Comparison of ENCODE assay signal across 13 cellular contexts in genomic region chr1:6428453-6428852, GRCh38. TPM values are rescaled to one million over a fixed set of nuclear protein-coding genes. Genes with fewer than 3 reads are reported as not detected.
DNase-seq lines count a peak whose midpoint lies in the region; ATAC-seq, FAIRE-seq and TF ChIP-seq lines count a peak whose summit lies in the region.
"Not testable (repeated sequence)": the region's sequence is repeated elsewhere in the genome, so short reads cannot be mapped to it uniquely, and the experiment has no call there.
"Had no signal": no experiment of that assay in that cellular context is flagged by ENCODE, and none has a peak within 500 bp of the region (broad histone marks: within the 10 kb centered on the region; RNA-seq: fewer than 3 reads in every experiment).

No MANE protein-coding gene starts in this region.

- TF ChIP-seq POLR2A in K562 (conservative IDR thresholded peaks at IDR 0.05) = not testable (repeated sequence)

- not testable (repeated sequence) for H3K4me1 ChIP-seq in H9 (ENCODE audit: insufficient read depth, low read length)
- H3K4me1 ChIP-seq in K562 (replicated peaks in 1 of 2; ENCODE audit: control insufficient read depth in 2 of 2, insufficient read depth in 2 of 2, low read length in 2 of 2) = peaks cover 44 to 77% of the 10 kb centered on the region in 2 experiments

- intact Hi-C loops in K562 (cut with micrococcal nuclease) = not testable (repeated sequence)

- H3K14ac ChIP-seq in H9 (ENCODE audit: insufficient read depth, low read length) = not testable (repeated sequence)

- not testable (repeated sequence) for H3K79me1 ChIP-seq in H9 (ENCODE audit: insufficient read depth, low read depth, low read length, poor library complexity, severe bottlenecking)

- H3K9me3 ChIP-seq in H9 (ENCODE audit: control insufficient read depth, low read depth, low read length); K562 (replicated peaks; ENCODE audit: control insufficient read depth, insufficient read depth, low read depth, low read length): not testable (repeated sequence)

- H3K9me3 Mint-ChIP-seq in H9, memory B cell: not testable (repeated sequence)

- peak; percentile 78 for FAIRE-seq in GM18507 (lab: Jason Lieb, UNC)
- FAIRE-seq in K562 (lab: Jason Lieb, UNC) = not testable (repeated sequence)

- H4K5ac ChIP-seq in H9 (ENCODE audit: insufficient read length, low read depth, low read length) = not testable (repeated sequence)

- not testable (repeated sequence) for TF ChIP-seq CTCF in C4-2B (conservative IDR thresholded peaks at IDR 0.05); H9 (conservative IDR thresholded peaks at IDR 0.05); RWPE1 (conservative IDR thresholded peaks at IDR 0.05; ENCODE audit: low read depth); K562 (IDR thresholded peaks at IDR 0.05 in 2 of 3, conservative IDR thresholded peaks at IDR 0.05 in 1 of 3; ENCODE audit: insufficient read depth in 2 of 3, low read depth in 1 of 3, low read length in 3 of 3)

- not testable (repeated sequence) for H3K36me3 Mint-ChIP-seq in H9 (ENCODE audit: insufficient read depth in 1 of 3, low read depth in 3 of 3); memory B cell

- not testable (repeated sequence) for ATAC-seq in K562
- peak; percentile 46 for ATAC-seq in memory B cell (ENCODE audit: low read depth)

- H2BK20ac ChIP-seq in H9 (ENCODE audit: low read depth, low read length, poor library complexity, severe bottlenecking) = not testable (repeated sequence)

- not testable (repeated sequence) for H2AK5ac ChIP-seq in H9 (ENCODE audit: insufficient read length, low read length)

- H2BK12ac ChIP-seq in H9 (ENCODE audit: insufficient read length, low read depth, low read length) = not testable (repeated sequence)

- in situ Hi-C loops in K562 (cut with MboI) = not testable (repeated sequence)

- H3K27ac ChIP-seq in C4-2B (peak overlapping the region; percentile 69), RWPE1 (peak overlapping the region; percentile 88)
- not testable (repeated sequence) for H3K27ac ChIP-seq in H9 (ENCODE audit: insufficient read length, low read depth, low read length); K562 (ENCODE audit: extremely low read depth, low read depth, low read length)

- H2BK5ac ChIP-seq in H9 (ENCODE audit: insufficient read length, low read length) = not testable (repeated sequence)

- H2BK120ac ChIP-seq in H9 (ENCODE audit: low read depth, low read length, poor library complexity, severe bottlenecking) = not testable (repeated sequence)

- not testable (repeated sequence) for H3K9me1 ChIP-seq in K562 (ENCODE audit: control insufficient read depth, insufficient read depth, low read length)

- not testable (repeated sequence) for H3K27ac Mint-ChIP-seq in H9, memory B cell

- not testable (repeated sequence) for H3K4me3 Mint-ChIP-seq in H9, memory B cell

- TF ChIP-seq EP300 in K562 (IDR thresholded peaks at IDR 0.05; ENCODE audit: low read length) = not testable (repeated sequence)

- not testable (repeated sequence) for H4K20me1 ChIP-seq in H9 (ENCODE audit: control insufficient read depth, insufficient read depth, insufficient read length)
- H4K20me1 ChIP-seq in K562 (replicated peaks; ENCODE audit: control insufficient read depth, insufficient read depth, low read length) = peaks cover 43% of the 10 kb centered on the region

- not testable (repeated sequence) for H2BK15ac ChIP-seq in H9 (ENCODE audit: low read depth, low read length)

- H3K23me2 ChIP-seq in H9 (ENCODE audit: insufficient read length, low read depth, low read length, poor library complexity, severe bottlenecking) = not testable (repeated sequence)

- H4K91ac ChIP-seq in H9 (ENCODE audit: insufficient read length, low read depth, low read length) = not testable (repeated sequence)

- H3K27me3 ChIP-seq in H9 (ENCODE audit: insufficient read depth, low read length) = peaks cover 25% of the 10 kb centered on the region; the same call in 1 of the 2 replicates
- H3K27me3 ChIP-seq in K562 (ENCODE audit: control insufficient read depth in 2 of 2, insufficient read depth in 2 of 2, low read length in 2 of 2) = peaks cover 6 to 39% of the 10 kb centered on the region in 2 experiments; a peak in 3 of 5 replicates

- H3K36me3 ChIP-seq in K562 (ENCODE audit: control insufficient read depth, insufficient read depth, low read length) = not testable (repeated sequence)

- H3K23ac ChIP-seq in H9 (ENCODE audit: insufficient read length, low read depth, low read length) = not testable (repeated sequence)

- not testable (repeated sequence) for H3T11ph ChIP-seq in H9 (ENCODE audit: low read length)

- not testable (repeated sequence) for H3K79me2 ChIP-seq in H9 (ENCODE audit: insufficient read depth, low read length); K562 (ENCODE audit: control insufficient read depth, insufficient read depth, low read length)

- H3K4me2 ChIP-seq in H9 (ENCODE audit: insufficient read depth, insufficient read length, low read length); K562 (ENCODE audit: insufficient read depth, low read length): not testable (repeated sequence)

- H3K4me3 ChIP-seq in K562 = not testable (repeated sequence)

- H3K4ac ChIP-seq in H9 (ENCODE audit: low read depth, low read length) = not testable (repeated sequence)

- no CpG with 5 or more reads among the region's 6 CpGs for WGBS in H9 (ENCODE audit: extremely low coverage, insufficient read length, low lambda C conversion rate)
- WGBS in K562 (ENCODE audit: insufficient coverage, low coverage, missing lambda C conversion rate) = 14% methylated on average over 6 of the region's 6 CpGs

- not testable (repeated sequence) for H4K8ac ChIP-seq in H9 (replicated peaks; ENCODE audit: insufficient read length, low read depth, low read length)

- not testable (repeated sequence) for H3K18ac ChIP-seq in H9 (ENCODE audit: insufficient read length, low read depth, low read length)

- not testable (repeated sequence) for DNase-seq in GM18507 (ENCODE audit: extremely low spot score, insufficient read length, low read depth); RWPE1 (ENCODE audit: low spot score); K562 (ENCODE audit: extremely low read depth in 1 of 4, low spot score in 3 of 4); memory B cell (ENCODE audit: low spot score in 2 of 2)
- DNase-seq in H9 = peak; percentile 27

- H3K9ac ChIP-seq in H9 (ENCODE audit: extremely low read depth, insufficient read length, low read length); K562 (ENCODE audit: insufficient read depth in 1 of 2, low read depth in 2 of 2, low read length in 2 of 2): not testable (repeated sequence)

- not testable (repeated sequence) for H3K56ac ChIP-seq in H9 (ENCODE audit: insufficient read length, low read depth, low read length)

- not testable (repeated sequence) for BruUV-seq in K562 (replicated peaks; lab: Mats Ljungman, UMichigan)

- H3K27me3 Mint-ChIP-seq in H9 (ENCODE audit: low read depth) (peaks cover 73% of the 10 kb centered on the region), memory B cell (peaks cover 13% of the 10 kb centered on the region)

- not testable (repeated sequence) for H2AFZ ChIP-seq in H9 (ENCODE audit: low read length); K562 (ENCODE audit: low read depth, low read length)

- POLR2A ChIA-PET in RWPE1 (lab: Yijun Ruan, JAX; ENCODE audit: low non-redundant PET) = not testable (repeated sequence)
- POLR2A ChIA-PET in K562 (lab: Yijun Ruan, JAX) = interaction anchor here (0.6 to 0.7 kb wide), 3 partner anchors 9 to 224 kb away, joined by 3 to 4 read pairs (median 3); partner anchors contain the start of gene HES2

- CTCF ChIA-PET in RWPE1 (lab: Yijun Ruan, JAX) = interaction anchor here (1.0 kb wide), 1 partner anchor 9 kb away, joined by 3 read pairs; no protein-coding TSS in a partner anchor
- CTCF ChIA-PET in K562 (lab: Yijun Ruan, JAX; ENCODE audit: low intra/inter-chr PET ratio) = not testable (repeated sequence)

- peaks cover 17 to 24% of the 10 kb centered on the region in 2 experiments for H3K4me1 Mint-ChIP-seq in H9
- H3K4me1 Mint-ChIP-seq in memory B cell = not testable (repeated sequence)

- not testable (repeated sequence) for TF ChIP-seq RAD21 in K562 (CRISPR knock-in tag; conservative IDR thresholded peaks at IDR 0.05 in 1 of 2, IDR thresholded peaks at IDR 0.05 in 1 of 2)

RNA-seq across cellular contexts. Expression of gene ESPN, which starts 3.9 kb away (rescaled TPM):
- total RNA-seq in H9 (2021) = 53.1 and 59.3 TPM in 2 replicates
- 1.6 and 6.0 TPM in 2 replicates for total RNA-seq in K562 (2011; cell fraction: chromatin; rRNA removed; ENCODE audit: low replicate concordance)
- total RNA-seq in K562 (2011; cell fraction: nucleolus; rRNA removed) = 4.0 and 4.7 TPM in 2 replicates
- total RNA-seq in K562 (2011; cell fraction: nucleoplasm; rRNA removed) = 1.8 and 2.4 TPM in 2 replicates
- total RNA-seq in K562 (2014; rRNA removed) = 0.36 and 0.45 TPM in 2 replicates
- total RNA-seq in K562 (2014; rRNA removed; fragmentation: Illumina TruSeq; extraction: Trizol) = 0.07 TPM in 1 of 2 replicates, not detected in the other
- total RNA-seq in K562 (2015; rRNA removed; fragmentation: Illumina TruSeq; extraction: Trizol) = 0.15 TPM in 1 of 2 replicates, not detected in the other
- 1.2 and 1.7 TPM in 2 replicates for total RNA-seq in K562 (2021)
- polyA plus RNA-seq in K562 (2011; rRNA removed) = 0.54 and 2.9 TPM in 2 replicates
- 1.2 and 1.9 TPM in 2 replicates for polyA plus RNA-seq in K562 (2011; cell fraction: cytosol; rRNA removed)
- 9.2 and 25.5 TPM in 2 replicates for polyA plus RNA-seq in K562 (2011; cell fraction: nucleus; rRNA removed)
- 2.0 and 5.0 TPM in 2 replicates for polyA plus RNA-seq in K562 (2012)
- polyA plus RNA-seq in K562 (2014; fragmentation: Illumina TruSeq; extraction: Trizol) = 0.07 and 0.11 TPM in 2 replicates
- not detected for polyA plus RNA-seq in K562 (2014; fragmentation: Nextera tagmentation; extraction: Ambion mirVana)
- 0.65 and 2.9 TPM in 2 replicates for polyA plus RNA-seq in K562 (2014; rRNA removed)
- 0.11 TPM in 1 of 2 replicates, not detected in the other for polyA minus RNA-seq in K562 (2011; rRNA and poly(A)+ RNA removed)
- 0.95 and 3.8 TPM in 2 replicates for polyA minus RNA-seq in K562 (2011; cell fraction: cytosol; rRNA and poly(A)+ RNA removed)
- polyA minus RNA-seq in K562 (2011; cell fraction: nucleus; rRNA and poly(A)+ RNA removed) = 3.4 and 3.5 TPM in 2 replicates
- total RNA-seq: A172, A673, GM23248, H4 had no signal
- polyA plus RNA-seq: BJ, GM23248 had no signal

RNA-seq across cellular contexts. Expression of gene HES2, which starts 8.7 kb away (rescaled TPM):
- total RNA-seq in H9 (2021) = 0.81 and 1.2 TPM in 2 replicates
- 0.65 and 0.90 TPM in 2 replicates for total RNA-seq in K562 (2011; cell fraction: chromatin; rRNA removed; ENCODE audit: low replicate concordance)
- 0.53 and 1.7 TPM in 2 replicates for total RNA-seq in K562 (2011; cell fraction: nucleolus; rRNA removed)
- 0.53 and 0.66 TPM in 2 replicates for total RNA-seq in K562 (2011; cell fraction: nucleoplasm; rRNA removed)
- 0.04 and 0.05 TPM in 2 replicates for total RNA-seq in K562 (2014; rRNA removed)
- total RNA-seq in K562 (2014; rRNA removed; fragmentation: Illumina TruSeq; extraction: Trizol) = 0.07 TPM in 1 of 2 replicates, not detected in the other
- total RNA-seq in K562 (2015; rRNA removed; fragmentation: Illumina TruSeq; extraction: Trizol) = not detected in 2 replicates
- 0.18 TPM in 1 of 2 replicates, not detected in the other for total RNA-seq in K562 (2021)
- polyA plus RNA-seq in K562 (2011; rRNA removed) = 0.08 and 0.15 TPM in 2 replicates
- 0.21 and 0.25 TPM in 2 replicates for polyA plus RNA-seq in K562 (2011; cell fraction: cytosol; rRNA removed)
- 0.25 and 0.80 TPM in 2 replicates for polyA plus RNA-seq in K562 (2011; cell fraction: nucleus; rRNA removed)
- 0.08 TPM in 1 of 2 replicates, not detected in the other for polyA plus RNA-seq in K562 (2012)
- 0.06 TPM in 2 replicates for polyA plus RNA-seq in K562 (2014; fragmentation: Illumina TruSeq; extraction: Trizol)
- not detected for polyA plus RNA-seq in K562 (2014; fragmentation: Nextera tagmentation; extraction: Ambion mirVana)
- not detected in 2 replicates for polyA plus RNA-seq in K562 (2014; rRNA removed)
- polyA minus RNA-seq in K562 (2011; rRNA and poly(A)+ RNA removed) = 0.30 and 0.32 TPM in 2 replicates
- polyA minus RNA-seq in K562 (2011; cell fraction: cytosol; rRNA and poly(A)+ RNA removed) = 0.91 TPM in 1 of 2 replicates, not detected in the other
- 0.11 and 0.81 TPM in 2 replicates for polyA minus RNA-seq in K562 (2011; cell fraction: nucleus; rRNA and poly(A)+ RNA removed)
- total RNA-seq: A673; CD4-positive, CD25-positive, alpha-beta regulatory T cell; CD8-positive, alpha-beta T cell; GM23248; H4 had no signal
- polyA plus RNA-seq: BJ; CD4-positive, CD25-positive, alpha-beta regulatory T cell; GM23248 had no signal

RNA-seq across cellular contexts. Expression of gene ACOT7, which starts 34.9 kb away (rescaled TPM):
- total RNA-seq in H9 (2021) (85.2 and 87.4 TPM in 2 replicates), K562 (2014; rRNA removed) (53.3 and 72.0 TPM in 2 replicates), K562 (2014; rRNA removed; fragmentation: Illumina TruSeq; extraction: Trizol) (8.7 and 11.6 TPM in 2 replicates), K562 (2015; rRNA removed; fragmentation: Illumina TruSeq; extraction: Trizol) (27.1 and 28.4 TPM in 2 replicates), K562 (2021) (92.6 and 95.5 TPM in 2 replicates)
- total RNA-seq in K562 (2011; cell fraction: chromatin; rRNA removed; ENCODE audit: low replicate concordance) = 14.3 and 31.3 TPM in 2 replicates
- total RNA-seq in K562 (2011; cell fraction: nucleolus; rRNA removed) = 25.8 and 25.9 TPM in 2 replicates
- 17.4 and 20.6 TPM in 2 replicates for total RNA-seq in K562 (2011; cell fraction: nucleoplasm; rRNA removed)
- polyA plus RNA-seq in K562 (2011; rRNA removed) (37.2 and 76.6 TPM in 2 replicates), K562 (2014; fragmentation: Illumina TruSeq; extraction: Trizol) (50.7 and 89.2 TPM in 2 replicates), K562 (2014; fragmentation: Nextera tagmentation; extraction: Ambion mirVana) (10 to 100 TPM in 1 of 2 experiments, 1 to 10 TPM in 1; 7.0 to 10.0 TPM), K562 (2014; rRNA removed) (57.2 and 63.1 TPM in 2 replicates)
- 57.9 and 66.6 TPM in 2 replicates for polyA plus RNA-seq in K562 (2011; cell fraction: cytosol; rRNA removed)
- polyA plus RNA-seq in K562 (2011; cell fraction: nucleus; rRNA removed) = 28.1 and 31.8 TPM in 2 replicates
- 61.5 and 86.0 TPM in 2 replicates for polyA plus RNA-seq in K562 (2012)
- polyA minus RNA-seq in K562 (2011; rRNA and poly(A)+ RNA removed) = 28.7 and 34.8 TPM in 2 replicates
- polyA minus RNA-seq in K562 (2011; cell fraction: cytosol; rRNA and poly(A)+ RNA removed) = 26.1 and 36.3 TPM in 2 replicates
- 7.9 and 12.0 TPM in 2 replicates for polyA minus RNA-seq in K562 (2011; cell fraction: nucleus; rRNA and poly(A)+ RNA removed)

RNA-seq across cellular contexts. Expression of gene TNFRSF25, which starts 37.5 kb away (rescaled TPM):
- 18.3 and 19.4 TPM in 2 replicates for total RNA-seq in H9 (2021)
- total RNA-seq in K562 (2011; cell fraction: chromatin; rRNA removed; ENCODE audit: low replicate concordance) = 2.3 TPM in 1 of 2 replicates, not detected in the other
- 0.26 and 2.2 TPM in 2 replicates for total RNA-seq in K562 (2011; cell fraction: nucleolus; rRNA removed)
- 1.2 and 1.6 TPM in 2 replicates for total RNA-seq in K562 (2011; cell fraction: nucleoplasm; rRNA removed)
- total RNA-seq in K562 (2014; rRNA removed) = not detected in 2 replicates
- total RNA-seq in K562 (2014; rRNA removed; fragmentation: Illumina TruSeq; extraction: Trizol) = not detected in 2 replicates
- total RNA-seq in K562 (2015; rRNA removed; fragmentation: Illumina TruSeq; extraction: Trizol) = not detected in 2 replicates
- 0.49 and 0.89 TPM in 2 replicates for total RNA-seq in K562 (2021)
- polyA plus RNA-seq in K562 (2011; rRNA removed) = 0.14 and 0.24 TPM in 2 replicates
- polyA plus RNA-seq in K562 (2011; cell fraction: cytosol; rRNA removed) = 0.16 and 0.30 TPM in 2 replicates
- 0.90 and 2.6 TPM in 2 replicates for polyA plus RNA-seq in K562 (2011; cell fraction: nucleus; rRNA removed)
- polyA plus RNA-seq in K562 (2012) = 0.10 and 0.14 TPM in 2 replicates
- not detected in 2 replicates for polyA plus RNA-seq in K562 (2014; fragmentation: Illumina TruSeq; extraction: Trizol)
- polyA plus RNA-seq in K562 (2014; fragmentation: Nextera tagmentation; extraction: Ambion mirVana) = not detected
- not detected in 2 replicates for polyA plus RNA-seq in K562 (2014; rRNA removed)
- not detected in 2 replicates for polyA minus RNA-seq in K562 (2011; rRNA and poly(A)+ RNA removed)
- not detected in 2 replicates for polyA minus RNA-seq in K562 (2011; cell fraction: cytosol; rRNA and poly(A)+ RNA removed)
- 0.13 TPM in 1 of 2 replicates, not detected in the other for polyA minus RNA-seq in K562 (2011; cell fraction: nucleus; rRNA and poly(A)+ RNA removed)
